9 cellular contexts compared by ENCODE assay signal in the genomic region with DNA sequence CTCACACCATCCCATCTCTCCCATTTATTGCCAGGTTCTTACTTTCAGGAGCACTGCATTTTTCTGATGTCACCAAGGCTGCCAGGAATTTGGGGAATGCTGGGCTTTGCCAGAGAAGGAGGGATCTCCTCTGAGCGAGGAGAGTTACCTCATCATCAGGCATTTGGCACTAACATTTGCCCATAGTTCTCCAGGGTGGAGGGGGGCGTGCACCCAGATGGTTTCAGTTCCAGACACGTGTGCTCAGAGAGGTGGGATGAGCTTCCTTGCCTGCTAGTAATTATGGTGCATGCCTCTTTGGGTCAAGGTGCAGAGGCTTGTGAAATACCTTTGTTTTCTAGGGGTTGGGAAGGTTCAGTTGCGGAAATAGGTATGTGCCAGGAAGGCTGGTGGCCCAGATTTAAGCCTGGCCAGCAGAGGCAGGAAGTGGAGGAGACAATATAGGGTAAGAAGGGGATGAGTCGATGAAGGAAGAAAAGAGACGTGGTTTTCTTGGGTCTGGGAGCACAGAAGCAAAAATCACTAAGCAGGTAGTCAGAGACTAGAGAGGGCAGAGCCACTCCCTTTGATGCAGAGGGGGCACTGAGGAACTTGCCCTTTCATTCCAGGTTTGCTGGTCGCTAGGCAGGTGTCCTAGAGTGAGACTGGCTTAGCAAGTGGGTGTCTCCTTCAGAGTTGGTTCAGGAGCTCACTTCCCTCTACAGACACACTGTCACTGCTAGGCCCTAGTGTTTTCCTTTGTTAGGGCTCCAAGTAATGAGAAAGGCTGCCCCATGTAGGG. TPM values are rescaled to one million over a fixed set of nuclear protein-coding genes. Genes with fewer than 3 reads are reported as not detected.
DNase-seq lines count a peak whose midpoint lies in the region; ATAC-seq, FAIRE-seq and TF ChIP-seq lines count a peak whose summit lies in the region.
"Had no signal": no experiment of that assay in that cellular context is flagged by ENCODE, and none has a peak within 500 bp of the region (broad histone marks: within the 10 kb centered on the region; RNA-seq: fewer than 3 reads in every experiment).

No MANE protein-coding gene starts in this region.

- peak; percentile 63 to 84; a peak in 4 of 5 replicates for TF ChIP-seq EP300 in A549 (IDR thresholded peaks at IDR 0.05)

- H3K36me3 ChIP-seq in KMS-11 (ENCODE audit: insufficient read depth) (no peaks in the 10 kb centered on the region), colonic mucosa (no peaks in the 10 kb centered on the region)

- TF ChIP-seq POLR2A in A549 (IDR thresholded peaks at IDR 0.05; ENCODE audit: low read length) (no peak), lower leg skin (IDR thresholded peaks at IDR 0.05) (no peak)

- TF ChIP-seq RAD21 in A549 (conservative IDR thresholded peaks at IDR 0.05 in 1 of 2, IDR thresholded peaks at IDR 0.05 in 1 of 2), result 0 out of 5 replicates have a peak, but pooled peaks of 1 of the 2 experiments have one; percentile 26

- POLR2A ChIA-PET in A549 (lab: Yijun Ruan, JAX), result interaction anchor here (1.0 to 4.6 kb wide), 4 partner anchors 7 to 65 kb away, joined by 3 to 44 read pairs (median 6); a partner anchor contains a TSS

- peak; percentile 82 to 86 for ATAC-seq in A549
- ATAC-seq in GM21723 (IDR thresholded peaks at IDR 0.05; ENCODE audit: unreplicated experiment), result no peak

- intact Hi-C loops in colonic mucosa (cut with DNase I), result no loop called here
- intact Hi-C loops in lower leg skin (cut with DNase I; ENCODE audit: low total_unique reads), result no loop called here

- peaks cover 83% of the 10 kb centered on the region for H3K4me1 ChIP-seq in A549
- peaks cover 13% of the 10 kb centered on the region for H3K4me1 ChIP-seq in KMS-11 (ENCODE audit: low read depth, poor library complexity, severe bottlenecking)
- H3K4me1 ChIP-seq in colonic mucosa, result peaks cover 16% of the 10 kb centered on the region

- CTCF ChIA-PET in A549 (lab: Yijun Ruan, JAX), result interaction anchor here (1.0 to 3.7 kb wide), 3 partner anchors 12 to 27 kb away, joined by 3 to 15 read pairs (median 4); no protein-coding TSS in a partner anchor

- H3K79me2 ChIP-seq in KMS-11 (ENCODE audit: insufficient read depth, low read depth), result peaks cover 12% of the 10 kb centered on the region; the same call in 1 of the 2 replicates

- H3K4me2 ChIP-seq in A549 (peak overlapping the region; percentile 78), KMS-11 (no peak overlapping the region)

- no peak for TF ChIP-seq CTCF in A549 (IDR thresholded peaks at IDR 0.05)
- no peak for TF ChIP-seq CTCF in KMS-11 (conservative IDR thresholded peaks at IDR 0.05; ENCODE audit: low read depth, low read length)
- no peak for TF ChIP-seq CTCF in colonic mucosa (IDR thresholded peaks at IDR 0.05)
- TF ChIP-seq CTCF in lower leg skin (IDR thresholded peaks at IDR 0.05), result no peak

- WGBS in A549 (ENCODE audit: missing lambda C conversion rate), result 1% methylated on average over 6 of the region's 7 CpGs
- WGBS in lower leg skin, 2 donors, result 28 to 30% methylated on average over 7 of the region's 7 CpGs

- H3K9me3 ChIP-seq in A549 (no peaks in the 10 kb centered on the region), colonic mucosa (no peaks in the 10 kb centered on the region)

- H3K9ac ChIP-seq in KMS-11, result no peak overlapping the region
- peak overlapping the region in 1 of 2 donors; percentile 70 for H3K9ac ChIP-seq in colonic mucosa (ENCODE audit: low read depth in 2 of 2, low read length in 2 of 2)

- H3K27ac ChIP-seq in A549, result peak overlapping the region; percentile 85 to 91
- H3K27ac ChIP-seq in KMS-11, result no peak overlapping the region
- H3K27ac ChIP-seq in colonic mucosa, result peak overlapping the region; percentile 77

- no peaks in the 10 kb centered on the region for H4K20me1 ChIP-seq in KMS-11 (ENCODE audit: insufficient read depth)

- peak overlapping the region; percentile 0; the same call in 1 of the 3 replicates for H3K4me3 ChIP-seq in A549
- H3K4me3 ChIP-seq in KMS-11 (IDR thresholded peaks at IDR 0.05; ENCODE audit: insufficient read depth, low read depth, low read length), result peak overlapping the region; percentile 79
- H3K4me3 ChIP-seq in colonic mucosa, result no peak overlapping the region
- no peak overlapping the region for H3K4me3 ChIP-seq in lower leg skin (ENCODE audit: low read depth, poor library complexity, severe bottlenecking)

- peak; percentile 76 for FAIRE-seq in A549 (lab: Jason Lieb, UNC)

- no peak overlapping the region for H2AFZ ChIP-seq in KMS-11 (ENCODE audit: low read depth)

- DNase-seq in A549 (ENCODE audit: low read depth in 1 of 2, low spot score in 1 of 2), result peak; percentile 88 to 95
- DNase-seq in colonic mucosa, result peak; percentile 84
- peak; percentile 69 to 91 for DNase-seq in lower leg skin (ENCODE audit: low spot score in 2 of 2)
- DNase-seq in stimulated activated CD4-positive, alpha-beta T cell treated with anti-CD3 and anti-CD28 coated beads, Interleukin-2, amount 100 ng/mL, for 24 hours, result no peak
- no peak for DNase-seq in HUDEP-2 (lab: John Stamatoyannopoulos, UW; ENCODE audit: unreplicated experiment in 76 of 76)
- no peak for DNase-seq in NCI-H2107 (lab: John Stamatoyannopoulos, UW)
- DNase-seq: T-cell had no signal

- H3K27me3 ChIP-seq in KMS-11 (ENCODE audit: insufficient read depth, low read depth), result no peaks in the 10 kb centered on the region
- H3K27me3 ChIP-seq in colonic mucosa, result no peaks in the 10 kb centered on the region

TF ChIP-seq in A549, 52 proteins besides CTCF, POLR2A, EP300 and RAD21 (continues in another document):
- TF ChIP-seq, protein P1, sequence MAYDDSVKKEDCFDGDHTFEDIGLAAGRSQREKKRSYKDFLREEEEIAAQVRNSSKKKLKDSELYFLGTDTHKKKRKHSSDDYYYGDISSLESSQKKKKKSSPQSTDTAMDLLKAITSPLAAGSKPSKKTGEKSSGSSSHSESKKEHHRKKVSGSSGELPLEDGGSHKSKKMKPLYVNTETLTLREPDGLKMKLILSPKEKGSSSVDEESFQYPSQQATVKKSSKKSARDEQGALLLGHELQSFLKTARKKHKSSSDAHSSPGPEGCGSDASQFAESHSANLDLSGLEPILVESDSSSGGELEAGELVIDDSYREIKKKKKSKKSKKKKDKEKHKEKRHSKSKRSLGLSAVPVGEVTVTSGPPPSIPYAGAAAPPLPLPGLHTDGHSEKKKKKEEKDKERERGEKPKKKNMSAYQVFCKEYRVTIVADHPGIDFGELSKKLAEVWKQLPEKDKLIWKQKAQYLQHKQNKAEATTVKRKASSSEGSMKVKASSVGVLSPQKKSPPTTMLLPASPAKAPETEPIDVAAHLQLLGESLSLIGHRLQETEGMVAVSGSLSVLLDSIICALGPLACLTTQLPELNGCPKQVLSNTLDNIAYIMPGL (CRISPR knock-in tag; IDR thresholded peaks at IDR 0.05; ENCODE audit: borderline replicate concordance), result no peak
- no peak for TF ChIP-seq FOXS1 (CRISPR knock-in tag; IDR thresholded peaks at IDR 0.05)
- TF ChIP-seq SMC3 (IDR thresholded peaks at IDR 0.05), result no peak; the same call in 2 of the 3 replicates
- TF ChIP-seq, protein P2, sequence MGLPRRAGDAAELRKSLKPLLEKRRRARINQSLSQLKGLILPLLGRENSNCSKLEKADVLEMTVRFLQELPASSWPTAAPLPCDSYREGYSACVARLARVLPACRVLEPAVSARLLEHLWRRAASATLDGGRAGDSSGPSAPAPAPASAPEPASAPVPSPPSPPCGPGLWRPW (IDR thresholded peaks at IDR 0.05), result 0 out of 2 replicates have a peak, but pooled peaks have one; percentile 8
- no peak for TF ChIP-seq FOSB (CRISPR knock-in tag; IDR thresholded peaks at IDR 0.05)
- TF ChIP-seq, protein P3, sequence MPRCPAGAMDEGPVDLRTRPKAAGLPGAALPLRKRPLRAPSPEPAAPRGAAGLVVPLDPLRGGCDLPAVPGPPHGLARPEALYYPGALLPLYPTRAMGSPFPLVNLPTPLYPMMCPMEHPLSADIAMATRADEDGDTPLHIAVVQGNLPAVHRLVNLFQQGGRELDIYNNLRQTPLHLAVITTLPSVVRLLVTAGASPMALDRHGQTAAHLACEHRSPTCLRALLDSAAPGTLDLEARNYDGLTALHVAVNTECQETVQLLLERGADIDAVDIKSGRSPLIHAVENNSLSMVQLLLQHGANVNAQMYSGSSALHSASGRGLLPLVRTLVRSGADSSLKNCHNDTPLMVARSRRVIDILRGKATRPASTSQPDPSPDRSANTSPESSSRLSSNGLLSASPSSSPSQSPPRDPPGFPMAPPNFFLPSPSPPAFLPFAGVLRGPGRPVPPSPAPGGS (IDR thresholded peaks at IDR 0.05), result peak; percentile 52; the same call in 1 of the 3 replicates
- TF ChIP-seq ESRRA (IDR thresholded peaks at IDR 0.05; ENCODE audit: borderline replicate concordance, low read length), result no peak
- TF ChIP-seq FOSL2 (IDR thresholded peaks at IDR 0.05), result 0 out of 2 replicates have a peak, but pooled peaks have one; percentile 50
- peak; percentile 48; the same call in 1 of the 2 replicates for TF ChIP-seq FOSL2 (CRISPR knock-in tag; IDR thresholded peaks at IDR 0.05)
- peak; percentile 53; the same call in 1 of the 2 replicates for TF ChIP-seq EHF (CRISPR knock-in tag; IDR thresholded peaks at IDR 0.05)
- TF ChIP-seq GATA3 (IDR thresholded peaks at IDR 0.05; ENCODE audit: borderline replicate concordance), result peak; percentile 95
- TF ChIP-seq, protein P4, sequence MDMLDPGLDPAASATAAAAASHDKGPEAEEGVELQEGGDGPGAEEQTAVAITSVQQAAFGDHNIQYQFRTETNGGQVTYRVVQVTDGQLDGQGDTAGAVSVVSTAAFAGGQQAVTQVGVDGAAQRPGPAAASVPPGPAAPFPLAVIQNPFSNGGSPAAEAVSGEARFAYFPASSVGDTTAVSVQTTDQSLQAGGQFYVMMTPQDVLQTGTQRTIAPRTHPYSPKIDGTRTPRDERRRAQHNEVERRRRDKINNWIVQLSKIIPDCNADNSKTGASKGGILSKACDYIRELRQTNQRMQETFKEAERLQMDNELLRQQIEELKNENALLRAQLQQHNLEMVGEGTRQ (IDR thresholded peaks at IDR 0.05), result peak; percentile 58
- TF ChIP-seq CBX8 (IDR thresholded peaks at IDR 0.05), result no peak

RNA-seq across cellular contexts. Expression of a gene that starts 7.2 kb away (rescaled TPM):
- polyA plus RNA-seq in A549 (2011; rRNA removed) (24.5 and 27.5 TPM in 2 replicates), A549 (2017; fragmentation: RNase III; extraction: RNeasy Plus Mini Kit Qiagen cat#74134 plus additional on column Dnase treatment) (21.1 to 31.1 TPM (median 26.7 TPM) in 3 replicates)
- 22.2 and 25.7 TPM in 2 replicates for polyA plus RNA-seq in A549 (2012; cell fraction: cytosol; rRNA removed)
- 27.5 and 41.8 TPM in 2 replicates for polyA plus RNA-seq in A549 (2012; cell fraction: nucleus; rRNA removed)
- polyA minus RNA-seq in A549 (2011; rRNA and poly(A)+ RNA removed), result 13.3 and 24.4 TPM in 2 replicates
- total RNA-seq in colonic mucosa (10 to 100 TPM; 25.5 to 40.6 TPM), lower leg skin (100 to 1,000 TPM; 140 to 186 (median 161) TPM)

RNA-seq across cellular contexts. Expression of a gene that starts 36.1 kb away (rescaled TPM):
- 1.8 and 2.1 TPM in 2 replicates for polyA plus RNA-seq in A549 (2011; rRNA removed)
- polyA plus RNA-seq in A549 (2012; cell fraction: cytosol; rRNA removed), result 0.69 and 0.71 TPM in 2 replicates
- polyA plus RNA-seq in A549 (2012; cell fraction: nucleus; rRNA removed), result 5.2 and 5.5 TPM in 2 replicates
- 2.3 to 3.0 TPM (median 2.4 TPM) in 3 replicates for polyA plus RNA-seq in A549 (2017; fragmentation: RNase III; extraction: RNeasy Plus Mini Kit Qiagen cat#74134 plus additional on column Dnase treatment)
- 1.8 and 4.2 TPM in 2 replicates for polyA minus RNA-seq in A549 (2011; rRNA and poly(A)+ RNA removed)
- 100 to 1,000 TPM; 118 to 148 TPM for total RNA-seq in colonic mucosa
- 10 to 100 TPM; 33.6 to 71.0 (median 44.6) TPM for total RNA-seq in lower leg skin

Comparison
In these comparisons a context has a peak if more than half of its experiments do, and no peak if none do; other contexts are left out.
1. DNase-seq: peak in A549 (2 of 2), colonic mucosa (single experiment) and lower leg skin (2 of 2); none in stimulated activated CD4-positive, alpha-beta T cell treated with anti-CD3 and anti-CD28 coated beads, Interleukin-2, amount 100 ng/mL, for 24 hours (0 of 2), HUDEP-2 (0 of 76) and NCI-H2107 (single experiment).
2. H3K4me3 ChIP-seq: peak in A549 (single experiment) and KMS-11 (single experiment); none in colonic mucosa (single experiment) and lower leg skin (single experiment).